Comparison of ENCODE assay signal across 1 cellular context in the genomic region with DNA sequence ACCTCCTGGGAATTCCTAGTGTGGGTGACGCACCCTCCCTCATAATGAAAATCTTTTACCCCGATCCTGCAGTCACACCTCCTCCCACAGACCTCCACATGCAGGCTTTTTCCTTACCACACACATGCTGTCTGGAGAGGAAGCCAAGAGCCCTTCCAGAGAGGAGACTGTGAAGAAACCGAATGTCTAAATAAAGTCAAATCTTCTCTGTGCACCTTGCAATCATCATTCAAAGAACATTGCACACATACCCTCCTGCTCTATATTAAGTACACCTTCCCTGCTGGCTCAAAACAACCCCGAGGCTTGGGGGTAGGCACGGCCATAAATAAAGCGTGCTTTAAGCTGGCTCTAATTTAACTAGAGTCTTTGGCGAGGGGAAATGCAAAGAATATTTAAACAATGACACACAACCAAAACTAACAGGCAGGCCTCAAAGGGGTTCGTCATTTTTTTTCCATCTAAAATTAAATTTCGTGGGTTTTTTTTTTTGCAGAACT.
TF ChIP-seq lines count a peak whose summit lies in the region.

No MANE protein-coding gene starts in this region.

TF ChIP-seq in IMR-90, 13 proteins besides CTCF, POLR2A, EP300 and RAD21 (continued from another document):
- TF ChIP-seq, protein P1, sequence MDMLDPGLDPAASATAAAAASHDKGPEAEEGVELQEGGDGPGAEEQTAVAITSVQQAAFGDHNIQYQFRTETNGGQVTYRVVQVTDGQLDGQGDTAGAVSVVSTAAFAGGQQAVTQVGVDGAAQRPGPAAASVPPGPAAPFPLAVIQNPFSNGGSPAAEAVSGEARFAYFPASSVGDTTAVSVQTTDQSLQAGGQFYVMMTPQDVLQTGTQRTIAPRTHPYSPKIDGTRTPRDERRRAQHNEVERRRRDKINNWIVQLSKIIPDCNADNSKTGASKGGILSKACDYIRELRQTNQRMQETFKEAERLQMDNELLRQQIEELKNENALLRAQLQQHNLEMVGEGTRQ (IDR thresholded peaks at IDR 0.05; ENCODE audit: low read depth, low read length), result no peak
